ENCODE assay signal across 15 cellular contexts in genomic region chr18:63182861-63183260, GRCh38.
DNase-seq lines count a peak whose midpoint lies in the region; ATAC-seq, FAIRE-seq and TF ChIP-seq lines count a peak whose summit lies in the region.
"Had no signal": no experiment of that assay in that cellular context is flagged by ENCODE, and none has a peak within 500 bp of the region (broad histone marks: within the 10 kb centered on the region; RNA-seq: fewer than 3 reads in every experiment).

No MANE protein-coding gene starts in this region.

- no peak for TF ChIP-seq POLR2A in GM12891 (IDR thresholded peaks at IDR 0.05; ENCODE audit: low read depth, low read length)

- H3K36me3 ChIP-seq in neuronal stem cell (replicated peaks in 1 of 2; ENCODE audit: control insufficient read depth in 2 of 2, insufficient read depth in 2 of 2, low read length in 2 of 2): no peaks in the 10 kb centered on the region

- no peak overlapping the region for H3K23ac ChIP-seq in neuronal stem cell (ENCODE audit: low read depth, low read length, poor library complexity)

- no peak overlapping the region for H2BK5ac ChIP-seq in neuronal stem cell (ENCODE audit: low read length)

- no peaks in the 10 kb centered on the region for H3K9me3 Mint-ChIP-seq in CD4-positive, alpha-beta T cell
- no peaks in the 10 kb centered on the region for H3K9me3 Mint-ChIP-seq in activated CD8-positive, alpha-beta T cell treated with anti-CD3 and anti-CD28 coated beads for 36 hours
- no peaks in the 10 kb centered on the region for H3K9me3 Mint-ChIP-seq in naive thymus-derived CD8-positive, alpha-beta T cell
- H3K9me3 Mint-ChIP-seq: activated CD4-positive, alpha-beta T cell treated with anti-CD3 and anti-CD28 coated beads, Interleukin-2, amount 10 ng/mL, durations not matched to agents 7 days and 5 days had no signal

- peak overlapping the region; percentile 26 for H3K27ac Mint-ChIP-seq in CD4-positive, alpha-beta T cell
- H3K27ac Mint-ChIP-seq in activated CD8-positive, alpha-beta T cell treated with anti-CD3 and anti-CD28 coated beads for 36 hours: peak overlapping the region; percentile 23
- H3K27ac Mint-ChIP-seq in naive thymus-derived CD8-positive, alpha-beta T cell: peak overlapping the region in 9 of 10 donors; percentile 61 to 88 (median 82)

- no peak overlapping the region for H3K4me2 ChIP-seq in neuronal stem cell (ENCODE audit: insufficient read depth, low read length, poor library complexity, severe bottlenecking)

- H3K27me3 ChIP-seq in CD4-positive, alpha-beta T cell (ENCODE audit: control insufficient read depth, insufficient read depth, low read length): no peaks in the 10 kb centered on the region
- no peaks in the 10 kb centered on the region for H3K27me3 ChIP-seq in neuronal stem cell (ENCODE audit: control insufficient read depth in 3 of 3, insufficient read depth in 3 of 3, low read depth in 1 of 3, low read length in 3 of 3)

- no peak for ATAC-seq in CD4-positive, alpha-beta T cell (ENCODE audit: poor library complexity)
- ATAC-seq in activated CD8-positive, alpha-beta T cell treated with anti-CD3 and anti-CD28 coated beads for 36 hours: no peak
- ATAC-seq in naive thymus-derived CD8-positive, alpha-beta T cell: no peak
- ATAC-seq in HG03457 (IDR thresholded peaks at IDR 0.05; ENCODE audit: unreplicated experiment): no peak

- no peaks in the 10 kb centered on the region for H3K79me1 ChIP-seq in neuronal stem cell (ENCODE audit: low read depth, low read length)

- H3K4me3 Mint-ChIP-seq in CD4-positive, alpha-beta T cell: no peak overlapping the region
- no peak overlapping the region for H3K4me3 Mint-ChIP-seq in activated CD8-positive, alpha-beta T cell treated with anti-CD3 and anti-CD28 coated beads for 36 hours
- peak overlapping the region in 8 of 10 donors; percentile 3 to 73 (median 59) for H3K4me3 Mint-ChIP-seq in naive thymus-derived CD8-positive, alpha-beta T cell
- H3K4me3 Mint-ChIP-seq: activated CD4-positive, alpha-beta T cell treated with anti-CD3 and anti-CD28 coated beads, Interleukin-2, amount 10 ng/mL, durations not matched to agents 7 days and 5 days had no signal

- CTCF ChIA-PET in CD4-positive, alpha-beta T cell (lab: Charles Lee): no interaction called here
- CTCF ChIA-PET in activated CD8-positive, alpha-beta T cell treated with anti-CD3 and anti-CD28 coated beads for 36 hours (lab: Charles Lee): no interaction called here

- H3K4ac ChIP-seq in neuronal stem cell (ENCODE audit: low read length): no peak overlapping the region

- H3K36me3 Mint-ChIP-seq in CD4-positive, alpha-beta T cell (ENCODE audit: low read depth): no peaks in the 10 kb centered on the region
- H3K36me3 Mint-ChIP-seq in activated CD8-positive, alpha-beta T cell treated with anti-CD3 and anti-CD28 coated beads for 36 hours (ENCODE audit: low read depth): peaks cover 50% of the 10 kb centered on the region
- H3K36me3 Mint-ChIP-seq in naive thymus-derived CD8-positive, alpha-beta T cell: peaks cover 3 to 25% (median 5%) of the 10 kb centered on the region in 3 donors

- H3K18ac ChIP-seq in neuronal stem cell (ENCODE audit: low read length): no peak overlapping the region

- peak; percentile 92 for FAIRE-seq in GM12891 (lab: Jason Lieb, UNC)
- FAIRE-seq: endometrium, islet of Langerhans, RCC 7860 had no signal

- no peak overlapping the region for H2BK15ac ChIP-seq in neuronal stem cell (ENCODE audit: low read length)

- no peak overlapping the region for H2AK5ac ChIP-seq in neuronal stem cell (ENCODE audit: low read depth, low read length)

- no peak overlapping the region for H3K4me3 ChIP-seq in neuronal stem cell (ENCODE audit: low read length in 2 of 2)

- no peak for TF ChIP-seq CTCF in CD4-positive, alpha-beta T cell (IDR thresholded peaks at IDR 0.05)
- no peak for TF ChIP-seq CTCF in activated CD8-positive, alpha-beta T cell treated with anti-CD3 and anti-CD28 coated beads for 36 hours (IDR thresholded peaks at IDR 0.05)

- H3K27me3 Mint-ChIP-seq in CD4-positive, alpha-beta T cell: no peaks in the 10 kb centered on the region
- no peaks in the 10 kb centered on the region for H3K27me3 Mint-ChIP-seq in activated CD8-positive, alpha-beta T cell treated with anti-CD3 and anti-CD28 coated beads for 36 hours
- H3K27me3 Mint-ChIP-seq in naive thymus-derived CD8-positive, alpha-beta T cell: no peaks in the 10 kb centered on the region
- H3K27me3 Mint-ChIP-seq: activated CD4-positive, alpha-beta T cell treated with anti-CD3 and anti-CD28 coated beads, Interleukin-2, amount 10 ng/mL, durations not matched to agents 7 days and 5 days had no signal

- H3K4me1 ChIP-seq in neuronal stem cell (ENCODE audit: control insufficient read depth in 2 of 2, insufficient read depth in 1 of 2, low read depth in 1 of 2, low read length in 2 of 2): peaks cover 16 to 24% of the 10 kb centered on the region in 2 donors

- H2BK120ac ChIP-seq in neuronal stem cell (ENCODE audit: low read depth, low read length): no peak overlapping the region

- no peak overlapping the region for H2BK12ac ChIP-seq in neuronal stem cell (ENCODE audit: low read length)

- no CpG with 5 or more reads among the region's 5 CpGs for WGBS in neuronal stem cell (ENCODE audit: extremely low coverage in 2 of 2, insufficient read length in 2 of 2, insufficient replicate concordance in 1 of 2), 2 donors

- no peaks in the 10 kb centered on the region for H3K9me3 ChIP-seq in CD4-positive, alpha-beta T cell (ENCODE audit: control insufficient read depth, low read length)
- H3K9me3 ChIP-seq in neuronal stem cell (replicated peaks in 1 of 2; ENCODE audit: control insufficient read depth in 2 of 2, insufficient read depth in 1 of 2, low read depth in 1 of 2, low read length in 2 of 2): no peaks in the 10 kb centered on the region

- H3K27ac ChIP-seq in CD4-positive, alpha-beta T cell (ENCODE audit: low read depth, low read length): no peak overlapping the region
- no peak overlapping the region for H3K27ac ChIP-seq in neuronal stem cell (replicated peaks; ENCODE audit: low read length)

- no peak for DNase-seq in CD4-positive, alpha-beta T cell
- no peak for DNase-seq in GM12891 (ENCODE audit: insufficient read length, low spot score)
- no peak for DNase-seq in activated CD8-positive, alpha-beta T cell treated with anti-CD3 and anti-CD28 coated beads for 36 hours
- no peak for DNase-seq in naive thymus-derived CD8-positive, alpha-beta T cell
- no peak for DNase-seq in activated CD4-positive, CD25-positive, alpha-beta regulatory T cell treated with anti-CD3 and anti-CD28 coated beads, Interleukin-2, amount 50 U/mL, for 72 hours
- no peak for DNase-seq in neuronal stem cell (ENCODE audit: low spot score)
- DNase-seq: activated CD4-positive, alpha-beta T cell treated with anti-CD3 and anti-CD28 coated beads, Interleukin-2, amount 10 ng/mL, durations not matched to agents 7 days and 5 days; activated gamma-delta T cell treated with Interleukin-2 at 50 U/mL for 16 hours; C1 segment of cervical spinal cord; NCI-H226; stimulated activated CD4-positive, alpha-beta T cell treated with anti-CD3 and anti-CD28 coated beads, Interleukin-2, amount 100 ng/mL, for 24 hours had no signal

- H4K91ac ChIP-seq in neuronal stem cell (ENCODE audit: low read depth, low read length, poor library complexity): no peak overlapping the region

- H2AFZ ChIP-seq in neuronal stem cell (ENCODE audit: low read length): no peak overlapping the region

- intact Hi-C loops in CD4-positive, alpha-beta T cell (cut with DNase I, micrococcal nuclease): no loop called here
- intact Hi-C loops in activated CD8-positive, alpha-beta T cell treated with anti-CD3 and anti-CD28 coated beads for 36 hours (cut with micrococcal nuclease): no loop called here

- POLR2A ChIA-PET in CD4-positive, alpha-beta T cell (lab: Charles Lee): no interaction called here
- POLR2A ChIA-PET in activated CD8-positive, alpha-beta T cell treated with anti-CD3 and anti-CD28 coated beads for 36 hours (lab: Charles Lee): interaction anchor here (1.1 to 2.6 kb wide), 5 partner anchors 11 to 136 kb away, joined by 3 to 10 read pairs (median 5); partner anchors contain the start of gene BCL2
- POLR2A ChIA-PET in naive thymus-derived CD8-positive, alpha-beta T cell (lab: Charles Lee): interaction anchor here (0.9 to 1.5 kb wide), 6 partner anchors 8 to 136 kb away, joined by 3 to 5 read pairs (median 3); partner anchors contain the start of gene BCL2

- H3K9ac ChIP-seq in neuronal stem cell (ENCODE audit: low read depth, low read length, poor library complexity): no peak overlapping the region

- H3K4me1 Mint-ChIP-seq in CD4-positive, alpha-beta T cell (ENCODE audit: low read depth): peaks cover 66% of the 10 kb centered on the region
- H3K4me1 Mint-ChIP-seq in activated CD8-positive, alpha-beta T cell treated with anti-CD3 and anti-CD28 coated beads for 36 hours (ENCODE audit: low read depth): peaks cover 82% of the 10 kb centered on the region
- H3K4me1 Mint-ChIP-seq in naive thymus-derived CD8-positive, alpha-beta T cell: peaks cover 44 to 93% (median 78%) of the 10 kb centered on the region in 4 donors

- H4K8ac ChIP-seq in neuronal stem cell (ENCODE audit: low read depth, low read length): no peak overlapping the region

- H3K14ac ChIP-seq in neuronal stem cell (ENCODE audit: low read length): no peak overlapping the region

TF ChIP-seq in GM12891, 5 proteins besides CTCF, POLR2A, EP300 and RAD21:
- no peak for TF ChIP-seq POU2F2 (IDR thresholded peaks at IDR 0.05; ENCODE audit: low read depth, low read length)
- no peak for TF ChIP-seq TAF1 (IDR thresholded peaks at IDR 0.05; ENCODE audit: low read depth, low read length)
- no peak for TF ChIP-seq POLR2AphosphoS5 (IDR thresholded peaks at IDR 0.05; ENCODE audit: low read depth, low read length)
- TF ChIP-seq PAX5 (IDR thresholded peaks at IDR 0.05; ENCODE audit: insufficient read depth, low read length, severe bottlenecking): no peak
- TF ChIP-seq SPI1 (IDR thresholded peaks at IDR 0.05; ENCODE audit: low read depth, low read length): no peak

Comparison
In these comparisons a context has a peak if more than half of its experiments do, and no peak if none do; other contexts are left out.
1. H3K27ac Mint-ChIP-seq: peak in every context shown above with its lines; median percentile 82 in naive thymus-derived CD8-positive, alpha-beta T cell; 26 in CD4-positive, alpha-beta T cell; 23 in activated CD8-positive, alpha-beta T cell treated with anti-CD3 and anti-CD28 coated beads for 36 hours.
2. H3K4me3 Mint-ChIP-seq: peak in naive thymus-derived CD8-positive, alpha-beta T cell (8 of 10); none in CD4-positive, alpha-beta T cell (single experiment) and activated CD8-positive, alpha-beta T cell treated with anti-CD3 and anti-CD28 coated beads for 36 hours (single experiment).